In genomic region chr5:132812949-132813598, GRCh38 we compare ENCODE assay signal across 8 cellular contexts. TPM values are rescaled to one million over a fixed set of nuclear protein-coding genes. Genes with fewer than 3 reads are reported as not detected.
A peak's percentile ranks its signal among the peaks of the same experiment; 100 is the strongest.
DNase-seq lines count a peak whose midpoint lies in the region; FAIRE-seq and TF ChIP-seq lines count a peak whose summit lies in the region.

TSS of gene SOWAHA (plus strand) at chr5:132813302. CDS start at chr5:132813622, 320 bp downstream.

- H3K9me1 ChIP-seq in endothelial cell of umbilical vein (replicated peaks; ENCODE audit: control insufficient read depth, extremely low read depth, insufficient read depth, low read length): no peaks in the 10 kb centered on the region

- H2BK5ac ChIP-seq in neuronal stem cell (ENCODE audit: low read length): no peak within 1 kb of the TSS

- POLR2A ChIA-PET in RWPE1 (lab: Yijun Ruan, JAX; ENCODE audit: low non-redundant PET): no interaction called here
- POLR2A ChIA-PET in endothelial cell of umbilical vein (lab: Charles Lee): interaction anchor here (0.7 kb wide), 2 partner anchors 31 to 346 kb away, joined by 4 to 6 read pairs; no protein-coding TSS in a partner anchor

- no CpG with 5 or more reads among the region's 66 CpGs for WGBS in neuronal stem cell (ENCODE audit: extremely low coverage in 2 of 2, insufficient read length in 2 of 2, insufficient replicate concordance in 1 of 2), 2 donors

- peaks cover 20 to 36% of the 10 kb centered on the region in 2 experiments for H3K27me3 ChIP-seq in endothelial cell of umbilical vein (ENCODE audit: control insufficient read depth in 2 of 2, insufficient read depth in 2 of 2, low read length in 2 of 2)
- H3K27me3 ChIP-seq in neuronal stem cell (ENCODE audit: control insufficient read depth in 3 of 3, insufficient read depth in 3 of 3, low read depth in 1 of 3, low read length in 3 of 3): peaks cover 20 to 95% (median 42%) of the 10 kb centered on the region in 3 experiments

- H3K23ac ChIP-seq in neuronal stem cell (ENCODE audit: low read depth, low read length, poor library complexity): no peak within 1 kb of the TSS

- H3K36me3 ChIP-seq in endothelial cell of umbilical vein (ENCODE audit: control insufficient read depth in 2 of 2, extremely low read depth in 1 of 2, insufficient read depth in 2 of 2, low read length in 2 of 2): no peaks in the 10 kb centered on the region
- no peaks in the 10 kb centered on the region for H3K36me3 ChIP-seq in neuronal stem cell (replicated peaks in 1 of 2; ENCODE audit: control insufficient read depth in 2 of 2, insufficient read depth in 2 of 2, low read length in 2 of 2)

- H3K79me2 ChIP-seq in endothelial cell of umbilical vein (ENCODE audit: control insufficient read depth, insufficient read depth, low read length): no peaks in the 10 kb centered on the region

- no peak within 1 kb of the TSS for H3K4ac ChIP-seq in neuronal stem cell (ENCODE audit: low read length)

- H3K4me3 ChIP-seq in endothelial cell of umbilical vein (replicated peaks in 1 of 3; ENCODE audit: insufficient read depth in 1 of 3, low read depth in 1 of 3, low read length in 3 of 3): peak within 1 kb of the TSS in 2 of 3 experiments; percentile 9 to 15
- H3K4me3 ChIP-seq in neuronal stem cell (ENCODE audit: low read length in 2 of 2): peak within 1 kb of the TSS in 1 of 2 donors; percentile 75

- in situ Hi-C loops in ACHN (cut with HindIII; ENCODE audit: low pct_ligation_motif_present, low pct_unique_long_range_greater_than_20kb, low sequenced_read_pairs): no loop called here

- no peaks in the 10 kb centered on the region for H3K9me3 ChIP-seq in endothelial cell of umbilical vein (replicated peaks; ENCODE audit: control insufficient read depth, insufficient read depth, low read length)
- H3K9me3 ChIP-seq in neuronal stem cell (replicated peaks in 1 of 2; ENCODE audit: control insufficient read depth in 2 of 2, insufficient read depth in 1 of 2, low read depth in 1 of 2, low read length in 2 of 2): peaks cover 6 to 8% of the 10 kb centered on the region in 2 donors

- no peaks in the 10 kb centered on the region for H3K4me1 ChIP-seq in endothelial cell of umbilical vein (ENCODE audit: control insufficient read depth, extremely low read depth, insufficient read depth, low read length)
- peaks cover 0 to 2% of the 10 kb centered on the region in 2 donors for H3K4me1 ChIP-seq in neuronal stem cell (ENCODE audit: control insufficient read depth in 2 of 2, insufficient read depth in 1 of 2, low read depth in 1 of 2, low read length in 2 of 2)

- CTCF ChIA-PET in RWPE1 (lab: Yijun Ruan, JAX): interaction anchor here (0.5 to 1.4 kb wide), 3 partner anchors 32 to 78 kb away, joined by 3 to 5 read pairs (median 3); no protein-coding TSS in a partner anchor
- CTCF ChIA-PET in endothelial cell of umbilical vein (lab: Charles Lee): interaction anchor here (1.0 to 2.6 kb wide), 7 partner anchors 11 to 312 kb away, joined by 3 to 14 read pairs (median 4); partner anchors contain the start of gene CCNI2

- no peak within 1 kb of the TSS for H4K91ac ChIP-seq in neuronal stem cell (ENCODE audit: low read depth, low read length, poor library complexity)

- H2BK120ac ChIP-seq in neuronal stem cell (ENCODE audit: low read depth, low read length): no peak within 1 kb of the TSS

- H2AFZ ChIP-seq in endothelial cell of umbilical vein (ENCODE audit: low read depth, low read length): peak within 1 kb of the TSS; percentile 76
- peak within 1 kb of the TSS; percentile 89 for H2AFZ ChIP-seq in neuronal stem cell (ENCODE audit: low read length)

- TF ChIP-seq CTCF in RWPE1 (conservative IDR thresholded peaks at IDR 0.05; ENCODE audit: low read depth) (no peak), endothelial cell of umbilical vein (IDR thresholded peaks at IDR 0.05; ENCODE audit: extremely low read depth in 1 of 2, insufficient read depth in 1 of 2, low read depth in 1 of 2, low read length in 2 of 2) (no peak)

- no peak within 1 kb of the TSS for H3K27ac ChIP-seq in RWPE1
- H3K27ac ChIP-seq in endothelial cell of umbilical vein (ENCODE audit: insufficient read depth, low read depth, low read length): no peak within 1 kb of the TSS
- no peak within 1 kb of the TSS for H3K27ac ChIP-seq in neuronal stem cell (replicated peaks; ENCODE audit: low read length)

- H2BK12ac ChIP-seq in neuronal stem cell (ENCODE audit: low read length): no peak within 1 kb of the TSS

- H3K9ac ChIP-seq in endothelial cell of umbilical vein (replicated peaks; ENCODE audit: extremely low read depth, insufficient read depth, low read length): no peak within 1 kb of the TSS
- H3K9ac ChIP-seq in neuronal stem cell (ENCODE audit: low read depth, low read length, poor library complexity): peak within 1 kb of the TSS; percentile 4

- H4K20me1 ChIP-seq in endothelial cell of umbilical vein (replicated peaks; ENCODE audit: control insufficient read depth, extremely low read depth, insufficient read depth, low read length): no peaks in the 10 kb centered on the region

- BruUV-seq in endothelial cell of umbilical vein (replicated peaks; lab: Mats Ljungman, UMichigan): no TSS peak

- dilution Hi-C loops in endothelial cell of umbilical vein (cut with MboI; ENCODE audit: extremely low pct_ligation_motif_present, low sequenced_read_pairs): no loop called here

- DNase-seq in activated CD8-positive, alpha-beta memory T cell treated with anti-CD3 and anti-CD28 coated beads, Interleukin-2, amount 50 U/mL, for 4 hours: peak; percentile 29
- no peak for DNase-seq in activated CD8-positive, alpha-beta memory T cell treated with anti-CD3 and anti-CD28 coated beads for 24 hours
- DNase-seq in RWPE1 (ENCODE audit: low spot score) (peak; percentile 44), endothelial cell of umbilical vein (ENCODE audit: low read depth, low spot score) (no peak), neuronal stem cell (ENCODE audit: low spot score) (no peak), NOMO-1 (lab: John Stamatoyannopoulos, UW; ENCODE audit: unreplicated experiment in 2 of 2) (no peak), GM12891 (ENCODE audit: insufficient read length, low spot score) (no peak), ACHN (no peak)

- peaks cover 3% of the 10 kb centered on the region for H3K79me1 ChIP-seq in neuronal stem cell (ENCODE audit: low read depth, low read length)

- H3K14ac ChIP-seq in neuronal stem cell (ENCODE audit: low read length): no peak within 1 kb of the TSS

- H3K4me2 ChIP-seq in endothelial cell of umbilical vein (ENCODE audit: insufficient read depth, low read length): peak within 1 kb of the TSS; percentile 29
- H3K4me2 ChIP-seq in neuronal stem cell (ENCODE audit: insufficient read depth, low read length, poor library complexity, severe bottlenecking): peak within 1 kb of the TSS; percentile 57

- no peak within 1 kb of the TSS for H4K8ac ChIP-seq in neuronal stem cell (ENCODE audit: low read depth, low read length)

- TF ChIP-seq POLR2A in endothelial cell of umbilical vein (IDR thresholded peaks at IDR 0.05; ENCODE audit: low read depth, low read length) (no peak), GM12891 (IDR thresholded peaks at IDR 0.05; ENCODE audit: low read depth, low read length) (no peak)

- intact Hi-C loops in endothelial cell of umbilical vein (cut with micrococcal nuclease): no loop called here

- no peak within 1 kb of the TSS for H2BK15ac ChIP-seq in neuronal stem cell (ENCODE audit: low read length)

- H2AK5ac ChIP-seq in neuronal stem cell (ENCODE audit: low read depth, low read length): peak within 1 kb of the TSS; percentile 21

- H3K18ac ChIP-seq in neuronal stem cell (ENCODE audit: low read length): peak within 1 kb of the TSS; percentile 76

- FAIRE-seq in endothelial cell of umbilical vein (lab: Jason Lieb, UNC) (no peak), GM12891 (lab: Jason Lieb, UNC) (no peak)

TF ChIP-seq in endothelial cell of umbilical vein, 7 proteins besides CTCF, POLR2A, EP300 and RAD21 (continues in another document):
- TF ChIP-seq GATA2 (IDR thresholded peaks at IDR 0.05; ENCODE audit: insufficient read depth, insufficient read length, low read depth, low read length) (no peak), POLR2AphosphoS5 (IDR thresholded peaks at IDR 0.05; ENCODE audit: insufficient read depth, low read depth, low read length) (no peak), MYC (IDR thresholded peaks at IDR 0.05; ENCODE audit: low read depth, low read length) (no peak), MAX (IDR thresholded peaks at IDR 0.05; ENCODE audit: insufficient read depth, insufficient read length) (no peak), FOS (IDR thresholded peaks at IDR 0.05; ENCODE audit: borderline replicate concordance, insufficient read depth, low read length) (no peak), EZH2 (IDR thresholded peaks at IDR 0.05; ENCODE audit: borderline replicate concordance, low read depth, low read length, severe bottlenecking) (no peak)

TF ChIP-seq in GM12891, 5 proteins besides CTCF, POLR2A, EP300 and RAD21:
- no peak for TF ChIP-seq SPI1 (IDR thresholded peaks at IDR 0.05; ENCODE audit: low read depth, low read length)
- TF ChIP-seq POLR2AphosphoS5 (IDR thresholded peaks at IDR 0.05; ENCODE audit: low read depth, low read length): no peak
- TF ChIP-seq PAX5 (IDR thresholded peaks at IDR 0.05; ENCODE audit: insufficient read depth, low read length, severe bottlenecking): no peak
- no peak for TF ChIP-seq TAF1 (IDR thresholded peaks at IDR 0.05; ENCODE audit: low read depth, low read length)
- TF ChIP-seq POU2F2 (IDR thresholded peaks at IDR 0.05; ENCODE audit: low read depth, low read length): no peak
TF ChIP-seq in GM12891: peak in this region for 0.

RNA-seq across cellular contexts. Expression of gene SOWAHA, which starts in this region (rescaled TPM):
- not detected in 2 replicates for total RNA-seq in endothelial cell of umbilical vein
- not detected in 2 replicates for polyA plus RNA-seq in endothelial cell of umbilical vein
- polyA plus RNA-seq in endothelial cell of umbilical vein (2011; cell fraction: cytosol; rRNA removed): 0.01 TPM in 1 of 2 replicates, not detected in the other
- polyA plus RNA-seq in endothelial cell of umbilical vein (2011; cell fraction: nucleus; rRNA removed): not detected in 2 replicates
- polyA plus RNA-seq in endothelial cell of umbilical vein (2012): not detected in 2 replicates
- not detected in 2 replicates for polyA minus RNA-seq in endothelial cell of umbilical vein
- polyA minus RNA-seq in endothelial cell of umbilical vein (2011; cell fraction: cytosol; rRNA and poly(A)+ RNA removed): not detected
- polyA minus RNA-seq in endothelial cell of umbilical vein (2011; cell fraction: nucleus; rRNA and poly(A)+ RNA removed): not detected in 2 replicates
- 0.03 TPM for polyA plus RNA-seq in neuronal stem cell (2013, experiment 1 of 2)
- polyA plus RNA-seq in neuronal stem cell (2013, experiment 2 of 2): 0.01 TPM
- 0.23 TPM for polyA plus RNA-seq in GM12891 (2012; ENCODE audit: low read depth, missing spikeins)

Comparison
In these comparisons a context has a peak if more than half of its experiments do, and no peak if none do; other contexts are left out.
1. DNase-seq: peak in activated CD8-positive, alpha-beta memory T cell treated with anti-CD3 and anti-CD28 coated beads, Interleukin-2, amount 50 U/mL, for 4 hours (single experiment) and RWPE1 (single experiment); none in activated CD8-positive, alpha-beta memory T cell treated with anti-CD3 and anti-CD28 coated beads for 24 hours (single experiment), endothelial cell of umbilical vein (single experiment), neuronal stem cell (single experiment), NOMO-1 (0 of 2), GM12891 (single experiment) and ACHN (single experiment).